Comparison of ENCODE assay signal across 1 cellular context in genomic region chr2:232873909-232874641, GRCh38.
TF ChIP-seq lines count a peak whose summit lies in the region.

No MANE protein-coding gene starts in this region.

TF ChIP-seq in IMR-90, 13 proteins besides CTCF, POLR2A, EP300 and RAD21 (continued from another document):
- TF ChIP-seq USF2 (IDR thresholded peaks at IDR 0.05; ENCODE audit: low read depth, low read length) = no peak
- TF ChIP-seq BHLHE40 (IDR thresholded peaks at IDR 0.05; ENCODE audit: low read depth, low read length) = no peak
- no peak for TF ChIP-seq SMC3 (IDR thresholded peaks at IDR 0.05; ENCODE audit: low read depth, low read length)
- TF ChIP-seq RCOR1 (IDR thresholded peaks at IDR 0.05; ENCODE audit: insufficient replicate concordance, low read length) = no peak
- no peak for TF ChIP-seq MXI1 (IDR thresholded peaks at IDR 0.05; ENCODE audit: borderline replicate concordance, low read depth, low read length)
- no peak for TF ChIP-seq ELK1 (IDR thresholded peaks at IDR 0.05; ENCODE audit: borderline replicate concordance, low read depth, low read length)
- no peak for TF ChIP-seq MAFK (IDR thresholded peaks at IDR 0.05; ENCODE audit: low read depth, low read length)
- no peak for TF ChIP-seq CHD1 (IDR thresholded peaks at IDR 0.05; ENCODE audit: low read depth, low read length)
